Comparison of ENCODE assay signal across 14 cellular contexts in the genomic region with DNA sequence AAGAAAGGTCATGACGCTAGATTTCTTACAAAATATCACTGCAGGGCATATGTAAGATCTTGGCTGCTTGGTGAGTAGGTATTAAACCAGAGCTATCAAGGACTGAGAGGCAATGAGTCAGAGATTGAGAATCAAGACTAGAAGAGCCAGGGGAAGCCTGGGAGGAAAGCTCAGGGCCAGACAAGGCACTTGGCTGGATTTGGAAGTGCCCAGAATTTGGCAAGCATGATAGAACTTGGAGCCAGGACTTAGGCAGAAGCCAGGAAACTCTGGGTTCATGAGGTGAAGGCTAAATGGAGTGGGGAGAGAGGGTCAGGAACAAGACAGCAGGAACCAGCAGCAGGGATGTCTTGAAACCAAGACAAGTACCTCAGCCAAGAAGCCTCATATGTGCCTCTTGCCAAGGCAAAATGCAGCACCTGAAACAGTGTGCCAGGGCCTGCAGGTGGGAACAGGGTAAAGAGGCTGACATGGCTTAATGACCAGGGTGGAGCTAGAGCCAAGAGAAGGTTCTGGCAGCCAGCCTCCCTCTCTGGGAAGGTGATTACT. TPM values are rescaled to one million over a fixed set of nuclear protein-coding genes. Genes with fewer than 3 reads are reported as not detected.
DNase-seq lines count a peak whose midpoint lies in the region; ATAC-seq and TF ChIP-seq lines count a peak whose summit lies in the region.
"Had no signal": no experiment of that assay in that cellular context is flagged by ENCODE, and none has a peak within 500 bp of the region (broad histone marks: within the 10 kb centered on the region; RNA-seq: fewer than 3 reads in every experiment).

No MANE protein-coding gene starts in this region.

- CTCF ChIA-PET in SK-N-SH (lab: Yijun Ruan, JAX), result interaction anchor here (1.5 kb wide), 1 partner anchor 18 kb away, joined by 4 read pairs; no protein-coding TSS in a partner anchor

- peaks cover 12% of the 10 kb centered on the region for H3F3A ChIP-seq in SK-N-SH (replicated peaks; ENCODE audit: insufficient read depth)

- no peaks in the 10 kb centered on the region for H3K9me3 ChIP-seq in SK-N-SH
- no peaks in the 10 kb centered on the region for H3K9me3 ChIP-seq in prostate gland

- no peak for ATAC-seq in GM18505 (IDR thresholded peaks at IDR 0.05; ENCODE audit: unreplicated experiment)
- ATAC-seq: activated CD8-positive, alpha-beta T cell treated with anti-CD3 and anti-CD28 coated beads, Interleukin-2, amount 10 ng/mL, durations not matched to agents 7 days and 5 days; T-cell had no signal

- H3K9ac ChIP-seq in SK-N-SH, result no peak overlapping the region

- intact Hi-C loops in prostate gland (cut with DNase I), result no loop called here

- H3K9me2 ChIP-seq in SK-N-SH, result no peaks in the 10 kb centered on the region

- no peak overlapping the region for H2AFZ ChIP-seq in SK-N-SH (ENCODE audit: low read depth)

- TF ChIP-seq RAD21 in SK-N-SH (IDR thresholded peaks at IDR 0.05; ENCODE audit: low read length), result no peak

- H3K4me2 ChIP-seq in SK-N-SH, result no peak overlapping the region

- H3K27ac ChIP-seq in SK-N-SH (ENCODE audit: low read depth in 2 of 2, low read length in 1 of 2) (peak overlapping the region in 1 of 2 experiments; percentile 60; a peak in 2 of 4 replicates), prostate gland (no peak overlapping the region)

- TF ChIP-seq CTCF in SK-N-SH (IDR thresholded peaks at IDR 0.05) (no peak), prostate gland (IDR thresholded peaks at IDR 0.05) (no peak)

- peak; percentile 72 for DNase-seq in GM03348 (ENCODE audit: low spot score)
- no peak for DNase-seq in SK-N-SH
- DNase-seq in fibroblast of gingiva (ENCODE audit: low read depth), result peak; percentile 57
- DNase-seq in prostate gland (ENCODE audit: low spot score), result peak; percentile 17
- no peak for DNase-seq in NCI-H2227 (lab: John Stamatoyannopoulos, UW; ENCODE audit: unreplicated experiment)
- no peak for DNase-seq in NCI-H146 (lab: John Stamatoyannopoulos, UW)
- no peak for DNase-seq in SHP77 treated with DMSO at 0.1 percent for 48 hours (lab: John Stamatoyannopoulos, UW)
- DNase-seq: activated CD8-positive, alpha-beta T cell treated with anti-CD3 and anti-CD28 coated beads, Interleukin-2, amount 10 ng/mL, durations not matched to agents 7 days and 5 days; activated naive CD8-positive, alpha-beta T cell treated with anti-CD3 and anti-CD28 coated beads, Interleukin-2, amount 10 ng/mL, durations not matched to agents 7 days and 5 days; Calu3; mesenchymal stem cell; NCI-H748 treated with DMSO at 0.1 percent for 48 hours; T-cell had no signal

- H3K27me3 ChIP-seq in SK-N-SH (ENCODE audit: insufficient read depth) (no peaks in the 10 kb centered on the region), prostate gland (replicated peaks; ENCODE audit: insufficient read depth) (no peaks in the 10 kb centered on the region)

- WGBS in SK-N-SH (ENCODE audit: low lambda C conversion rate), result 45% methylated on average over 1 of the region's 1 CpG
- 39% methylated on average over 1 of the region's 1 CpG for WGBS in prostate gland

- TF ChIP-seq POLR2A in prostate gland (IDR thresholded peaks at IDR 0.05), result no peak
- no peak for TF ChIP-seq POLR2A in GM18505 (IDR thresholded peaks at IDR 0.05; ENCODE audit: borderline replicate concordance, extremely low read depth, insufficient read depth, insufficient read length)

- no peaks in the 10 kb centered on the region for H3K79me2 ChIP-seq in SK-N-SH (ENCODE audit: insufficient read depth)

- TF ChIP-seq EP300 in SK-N-SH (IDR thresholded peaks at IDR 0.05; ENCODE audit: borderline replicate concordance in 1 of 2, low read depth in 1 of 2, low read length in 1 of 2), result peak in 1 of 2 experiments; percentile 25; a peak in 1 of 4 replicates

- H3K4me3 ChIP-seq in SK-N-SH (ENCODE audit: low read depth in 2 of 2, low read length in 1 of 2) (no peak overlapping the region), prostate gland (no peak overlapping the region)

- no peaks in the 10 kb centered on the region for H3K4me1 ChIP-seq in SK-N-SH (ENCODE audit: control insufficient read depth in 1 of 2, insufficient read depth in 2 of 2, low read depth in 1 of 2, low read length in 1 of 2)
- H3K4me1 ChIP-seq in prostate gland (replicated peaks), result no peaks in the 10 kb centered on the region

- POLR2A ChIA-PET in SK-N-SH (lab: Yijun Ruan, JAX), result no interaction called here

- no peaks in the 10 kb centered on the region for H3K36me3 ChIP-seq in SK-N-SH (replicated peaks in 1 of 2; ENCODE audit: control insufficient read depth in 1 of 2, insufficient read depth in 2 of 2, low read length in 1 of 2)
- H3K36me3 ChIP-seq in prostate gland, result no peaks in the 10 kb centered on the region

- H4K20me1 ChIP-seq in SK-N-SH (ENCODE audit: insufficient read depth), result no peaks in the 10 kb centered on the region

TF ChIP-seq in SK-N-SH, 30 proteins besides CTCF, POLR2A, EP300 and RAD21:
- TF ChIP-seq FOXJ3 (CRISPR knock-in tag; IDR thresholded peaks at IDR 0.05) (no peak), NFIC (IDR thresholded peaks at IDR 0.05; ENCODE audit: borderline replicate concordance) (peak; percentile 91), FOSL2 (IDR thresholded peaks at IDR 0.05; ENCODE audit: borderline replicate concordance, low read depth) (peak; percentile 67), TCF12 (IDR thresholded peaks at IDR 0.05) (peak; percentile 49; the same call in 1 of the 2 replicates), RXRA (IDR thresholded peaks at IDR 0.05; ENCODE audit: borderline replicate concordance, low read depth) (peak; percentile 55; the same call in 1 of the 2 replicates), JUND (IDR thresholded peaks at IDR 0.05) (peak; percentile 57)
- TF ChIP-seq, protein P1, sequence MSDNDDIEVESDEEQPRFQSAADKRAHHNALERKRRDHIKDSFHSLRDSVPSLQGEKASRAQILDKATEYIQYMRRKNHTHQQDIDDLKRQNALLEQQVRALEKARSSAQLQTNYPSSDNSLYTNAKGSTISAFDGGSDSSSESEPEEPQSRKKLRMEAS (IDR thresholded peaks at IDR 0.05; ENCODE audit: low read depth), result 0 out of 2 replicates have a peak, but pooled peaks have one; percentile 37
- TF ChIP-seq, protein P2, sequence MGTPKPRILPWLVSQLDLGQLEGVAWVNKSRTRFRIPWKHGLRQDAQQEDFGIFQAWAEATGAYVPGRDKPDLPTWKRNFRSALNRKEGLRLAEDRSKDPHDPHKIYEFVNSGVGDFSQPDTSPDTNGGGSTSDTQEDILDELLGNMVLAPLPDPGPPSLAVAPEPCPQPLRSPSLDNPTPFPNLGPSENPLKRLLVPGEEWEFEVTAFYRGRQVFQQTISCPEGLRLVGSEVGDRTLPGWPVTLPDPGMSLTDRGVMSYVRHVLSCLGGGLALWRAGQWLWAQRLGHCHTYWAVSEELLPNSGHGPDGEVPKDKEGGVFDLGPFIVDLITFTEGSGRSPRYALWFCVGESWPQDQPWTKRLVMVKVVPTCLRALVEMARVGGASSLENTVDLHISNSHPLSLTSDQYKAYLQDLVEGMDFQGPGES (IDR thresholded peaks at IDR 0.05; ENCODE audit: low read depth, low read length), result no peak
TF ChIP-seq in SK-N-SH: peak in this region for 6.

RNA-seq across cellular contexts. Expression of gene PTHLH, which starts 49.9 kb away (rescaled TPM):
- polyA plus RNA-seq in SK-N-SH (2012; rRNA removed), result 29.0 and 29.1 TPM in 2 replicates
- 25.7 and 33.9 TPM in 2 replicates for polyA plus RNA-seq in SK-N-SH (2012; cell fraction: cytosol; rRNA removed)
- polyA plus RNA-seq in SK-N-SH (2012; cell fraction: nucleus; rRNA removed), result 34.9 and 36.4 TPM in 2 replicates
- under 1 TPM; 0.51 to 0.64 TPM for total RNA-seq in prostate gland
- total RNA-seq: activated CD8-positive, alpha-beta T cell treated with anti-CD3 and anti-CD28 coated beads, Interleukin-2, amount 10 ng/mL, durations not matched to agents 7 days and 5 days; activated naive CD8-positive, alpha-beta T cell treated with anti-CD3 and anti-CD28 coated beads, Interleukin-2, amount 10 ng/mL, durations not matched to agents 7 days and 5 days; T-cell had no signal

Comparison
In these comparisons a context has a peak if more than half of its experiments do, and no peak if none do; other contexts are left out.
1. DNase-seq: peak in GM03348 (single experiment), fibroblast of gingiva (single experiment) and prostate gland (single experiment); none in SK-N-SH (single experiment), NCI-H2227 (single experiment), NCI-H146 (single experiment) and SHP77 treated with DMSO at 0.1 percent for 48 hours (single experiment).